1 cellular context compared by ENCODE assay signal in genomic region chr20:47438464-47439381, GRCh38.
TF ChIP-seq lines count a peak whose summit lies in the region.

No MANE protein-coding gene starts in this region.

TF ChIP-seq in GM12878, 131 proteins besides CTCF, POLR2A, EP300 and RAD21 (continued from another document and continues in another):
- TF ChIP-seq PRDM15 (CRISPR knock-in tag; IDR thresholded peaks at IDR 0.05) (no peak), HDGF (IDR thresholded peaks at IDR 0.05) (no peak), ATF7 (IDR thresholded peaks at IDR 0.05; ENCODE audit: low read depth) (0 out of 2 replicates have a peak, but pooled peaks have one; percentile 9), SUZ12 (IDR thresholded peaks at IDR 0.05; ENCODE audit: unreplicated experiment) (no peak), ZBTB4 (CRISPR knock-in tag; IDR thresholded peaks at IDR 0.05) (no peak), IKZF1 (conservative IDR thresholded peaks at IDR 0.05) (peak; percentile 69), ESRRA (IDR thresholded peaks at IDR 0.05; ENCODE audit: low read length) (no peak), SUPT20H (IDR thresholded peaks at IDR 0.05; ENCODE audit: borderline replicate concordance, control insufficient read depth, low read depth, low read length) (no peak), KLF5 (IDR thresholded peaks at IDR 0.05; ENCODE audit: partially characterized antibody) (peak; percentile 29), RFX5 (IDR thresholded peaks at IDR 0.05; ENCODE audit: low read depth, low read length) (peak; percentile 81), SRF (IDR thresholded peaks at IDR 0.05; ENCODE audit: low read depth in 2 of 2, low read length in 2 of 2) (no peak), NFXL1 (IDR thresholded peaks at IDR 0.05; ENCODE audit: borderline replicate concordance) (peak; percentile 70; the same call in 1 of the 2 replicates), ZNF24 (IDR thresholded peaks at IDR 0.05) (no peak), NFIC (IDR thresholded peaks at IDR 0.05; ENCODE audit: low read depth, low read length) (0 out of 2 replicates have a peak, but pooled peaks have one; percentile 60), BCL11A (IDR thresholded peaks at IDR 0.05; ENCODE audit: low read depth, low read length) (peak; percentile 76; the same call in 1 of the 2 replicates), CBX3 (IDR thresholded peaks at IDR 0.05; ENCODE audit: borderline replicate concordance, low read depth) (no peak), SMAD1 (IDR thresholded peaks at IDR 0.05; ENCODE audit: low read depth, partially characterized antibody) (no peak), PML (IDR thresholded peaks at IDR 0.05; ENCODE audit: low read length) (no peak; the same call in 1 of the 2 replicates), LARP7 (IDR thresholded peaks at IDR 0.05) (no peak), EGR1 (IDR thresholded peaks at IDR 0.05; ENCODE audit: borderline replicate concordance in 1 of 2, low read depth in 2 of 2, low read length in 2 of 2) (0 out of 3 replicates have a peak, but pooled peaks of 1 of the 2 experiments have one; percentile 43), ZNF384 (IDR thresholded peaks at IDR 0.05; ENCODE audit: borderline replicate concordance, low read depth, low read length) (peak; percentile 65; the same call in 1 of the 2 replicates), ZBED1 (IDR thresholded peaks at IDR 0.05; ENCODE audit: borderline replicate concordance) (no peak), SIX5 (IDR thresholded peaks at IDR 0.05; ENCODE audit: low read depth, low read length, severe bottlenecking) (no peak), NR2F1 (conservative IDR thresholded peaks at IDR 0.05) (no peak), MAX (IDR thresholded peaks at IDR 0.05; ENCODE audit: low read depth, low read length) (0 out of 2 replicates have a peak, but pooled peaks have one; percentile 24), YBX1 (IDR thresholded peaks at IDR 0.05) (no peak), FOXM1 (IDR thresholded peaks at IDR 0.05; ENCODE audit: low read depth, low read length) (peak; percentile 85), HDAC6 (IDR thresholded peaks at IDR 0.05; ENCODE audit: unreplicated experiment) (no peak), SIN3A (IDR thresholded peaks at IDR 0.05; ENCODE audit: low read depth, low read length) (no peak), NRF1 (conservative IDR thresholded peaks at IDR 0.05; ENCODE audit: low read depth, low read length) (no peak), RELB (IDR thresholded peaks at IDR 0.05; ENCODE audit: low read depth) (no peak), USF1 (IDR thresholded peaks at IDR 0.05; ENCODE audit: borderline replicate concordance, extremely low read length, insufficient read depth, low read depth, low read length) (peak; percentile 84), ELK1 (IDR thresholded peaks at IDR 0.05; ENCODE audit: low read depth, low read length) (no peak), IKZF2 (IDR thresholded peaks at IDR 0.05) (peak; percentile 51 to 60; a peak in 3 of 4 replicates), MTA2 (IDR thresholded peaks at IDR 0.05; ENCODE audit: low read depth) (0 out of 2 replicates have a peak, but pooled peaks have one; percentile 13), POU2F2 (IDR thresholded peaks at IDR 0.05; ENCODE audit: borderline replicate concordance, low read depth, low read length) (no peak), BACH1 (IDR thresholded peaks at IDR 0.05; ENCODE audit: borderline replicate concordance) (no peak), ZSCAN29 (IDR thresholded peaks at IDR 0.05) (no peak), PAX5 (IDR thresholded peaks at IDR 0.05; ENCODE audit: borderline replicate concordance, low read depth, low read length) (peak; percentile 68; the same call in 1 of the 2 replicates), POLR2AphosphoS5 (IDR thresholded peaks at IDR 0.05; ENCODE audit: low read length) (peak; percentile 53; the same call in 1 of the 2 replicates), SP1 (IDR thresholded peaks at IDR 0.05; ENCODE audit: low read depth, low read length) (no peak), MEF2A (IDR thresholded peaks at IDR 0.05; ENCODE audit: insufficient read depth, low read depth, low read length) (peak; percentile 61; the same call in 1 of the 2 replicates), KAT2A (conservative IDR thresholded peaks at IDR 0.05; ENCODE audit: control insufficient read depth, low read depth, low read length) (no peak), SKIL (IDR thresholded peaks at IDR 0.05; ENCODE audit: low read depth, poor library complexity, severe bottlenecking) (no peak), JUNB (IDR thresholded peaks at IDR 0.05) (no peak)
- TF ChIP-seq, protein P1, sequence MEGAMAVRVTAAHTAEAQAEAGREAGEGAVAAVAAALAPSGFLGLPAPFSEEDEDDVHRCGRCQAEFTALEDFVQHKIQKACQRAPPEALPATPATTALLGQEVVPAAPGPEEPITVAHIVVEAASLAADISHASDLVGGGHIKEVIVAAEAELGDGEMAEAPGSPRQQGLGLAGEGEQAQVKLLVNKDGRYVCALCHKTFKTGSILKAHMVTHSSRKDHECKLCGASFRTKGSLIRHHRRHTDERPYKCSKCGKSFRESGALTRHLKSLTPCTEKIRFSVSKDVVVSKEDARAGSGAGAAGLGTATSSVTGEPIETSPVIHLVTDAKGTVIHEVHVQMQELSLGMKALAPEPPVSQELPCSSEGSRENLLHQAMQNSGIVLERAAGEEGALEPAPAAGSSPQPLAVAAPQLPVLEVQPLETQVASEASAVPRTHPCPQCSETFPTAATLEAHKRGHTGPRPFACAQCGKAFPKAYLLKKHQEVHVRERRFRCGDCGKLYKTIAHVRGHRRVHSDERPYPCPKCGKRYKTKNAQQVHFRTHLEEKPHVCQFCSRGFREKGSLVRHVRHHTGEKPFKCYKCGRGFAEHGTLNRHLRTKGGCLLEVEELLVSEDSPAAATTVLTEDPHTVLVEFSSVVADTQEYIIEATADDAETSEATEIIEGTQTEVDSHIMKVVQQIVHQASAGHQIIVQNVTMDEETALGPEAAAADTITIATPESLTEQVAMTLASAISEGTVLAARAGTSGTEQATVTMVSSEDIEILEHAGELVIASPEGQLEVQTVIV (IDR thresholded peaks at IDR 0.05; ENCODE audit: borderline replicate concordance, partially characterized antibody) = no peak
- TF ChIP-seq, protein P2, sequence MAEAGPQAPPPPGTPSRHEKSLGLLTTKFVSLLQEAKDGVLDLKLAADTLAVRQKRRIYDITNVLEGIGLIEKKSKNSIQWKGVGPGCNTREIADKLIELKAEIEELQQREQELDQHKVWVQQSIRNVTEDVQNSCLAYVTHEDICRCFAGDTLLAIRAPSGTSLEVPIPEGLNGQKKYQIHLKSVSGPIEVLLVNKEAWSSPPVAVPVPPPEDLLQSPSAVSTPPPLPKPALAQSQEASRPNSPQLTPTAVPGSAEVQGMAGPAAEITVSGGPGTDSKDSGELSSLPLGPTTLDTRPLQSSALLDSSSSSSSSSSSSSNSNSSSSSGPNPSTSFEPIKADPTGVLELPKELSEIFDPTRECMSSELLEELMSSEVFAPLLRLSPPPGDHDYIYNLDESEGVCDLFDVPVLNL (IDR thresholded peaks at IDR 0.05; ENCODE audit: low read depth, low read length) = no peak
- TF ChIP-seq, protein P3, sequence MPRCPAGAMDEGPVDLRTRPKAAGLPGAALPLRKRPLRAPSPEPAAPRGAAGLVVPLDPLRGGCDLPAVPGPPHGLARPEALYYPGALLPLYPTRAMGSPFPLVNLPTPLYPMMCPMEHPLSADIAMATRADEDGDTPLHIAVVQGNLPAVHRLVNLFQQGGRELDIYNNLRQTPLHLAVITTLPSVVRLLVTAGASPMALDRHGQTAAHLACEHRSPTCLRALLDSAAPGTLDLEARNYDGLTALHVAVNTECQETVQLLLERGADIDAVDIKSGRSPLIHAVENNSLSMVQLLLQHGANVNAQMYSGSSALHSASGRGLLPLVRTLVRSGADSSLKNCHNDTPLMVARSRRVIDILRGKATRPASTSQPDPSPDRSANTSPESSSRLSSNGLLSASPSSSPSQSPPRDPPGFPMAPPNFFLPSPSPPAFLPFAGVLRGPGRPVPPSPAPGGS (IDR thresholded peaks at IDR 0.05; ENCODE audit: borderline replicate concordance, insufficient read depth, low read depth, low read length, poor library complexity, severe bottlenecking) = peak; percentile 64
